ENCODE assay signal across 9 cellular contexts in genomic region chr2:232432598-232433184, GRCh38. TPM values are rescaled to one million over a fixed set of nuclear protein-coding genes. Genes with fewer than 3 reads are reported as not detected.
DNase-seq lines count a peak whose midpoint lies in the region; ATAC-seq and TF ChIP-seq lines count a peak whose summit lies in the region.
"Had no signal": no experiment of that assay in that cellular context is flagged by ENCODE, and none has a peak within 500 bp of the region (broad histone marks: within the 10 kb centered on the region; RNA-seq: fewer than 3 reads in every experiment).

No MANE protein-coding gene starts in this region.

- H3K36me3 Mint-ChIP-seq in chondrocyte (ENCODE audit: low read depth): no peaks in the 10 kb centered on the region
- no peaks in the 10 kb centered on the region for H3K36me3 Mint-ChIP-seq in osteocyte (ENCODE audit: unreplicated experiment)

- peak; percentile 42; the same call in 2 of the 3 replicates for TF ChIP-seq CTCF in GM12872 (IDR thresholded peaks at IDR 0.05; ENCODE audit: insufficient read depth, low read depth, low read length)
- peak; percentile 31 for TF ChIP-seq CTCF in chondrocyte (IDR thresholded peaks at IDR 0.05)
- peak; percentile 14 for TF ChIP-seq CTCF in osteocyte (IDR thresholded peaks at IDR 0.05)

- no peaks in the 10 kb centered on the region for H3K4me1 Mint-ChIP-seq in chondrocyte (ENCODE audit: low read depth)
- H3K4me1 Mint-ChIP-seq in osteocyte (ENCODE audit: unreplicated experiment): no peaks in the 10 kb centered on the region
- H3K4me1 Mint-ChIP-seq: activated B cell treated with CpG ODN at 0.5 μM for 24 hours; central memory CD8-positive, alpha-beta T cell had no signal

- no peak for ATAC-seq in GM21447 (IDR thresholded peaks at IDR 0.05; ENCODE audit: unreplicated experiment)

- peak; percentile 27 for DNase-seq in NAMALWA (ENCODE audit: low spot score)
- no peak for DNase-seq in chondrocyte (ENCODE audit: low spot score)
- no peak for DNase-seq in osteocyte (ENCODE audit: extremely low spot score, unreplicated experiment)
- DNase-seq in cortex of kidney (lab: John Stamatoyannopoulos, UW): no peak
- no peak for DNase-seq in stimulated activated CD4-positive, alpha-beta T cell treated with anti-CD3 and anti-CD28 coated beads, Interleukin-4, amount 100 ng/mL, for 1 hour
- DNase-seq: activated B cell treated with CpG ODN at 0.5 μM for 24 hours had no signal

- H3K4me3 Mint-ChIP-seq in chondrocyte (ENCODE audit: unreplicated experiment) (no peak overlapping the region), osteocyte (ENCODE audit: unreplicated experiment) (no peak overlapping the region)
- H3K4me3 Mint-ChIP-seq: activated B cell treated with CpG ODN at 0.5 μM for 24 hours; central memory CD8-positive, alpha-beta T cell had no signal

- H3K9me3 Mint-ChIP-seq in chondrocyte (ENCODE audit: low read depth) (no peaks in the 10 kb centered on the region), osteocyte (ENCODE audit: unreplicated experiment) (no peaks in the 10 kb centered on the region)
- H3K9me3 Mint-ChIP-seq: activated B cell treated with CpG ODN at 0.5 μM for 24 hours; central memory CD8-positive, alpha-beta T cell had no signal

- H3K27me3 Mint-ChIP-seq in chondrocyte (ENCODE audit: low read depth) (peaks cover 6% of the 10 kb centered on the region), osteocyte (ENCODE audit: unreplicated experiment) (peaks cover 4% of the 10 kb centered on the region)
- H3K27me3 Mint-ChIP-seq: activated B cell treated with CpG ODN at 0.5 μM for 24 hours; central memory CD8-positive, alpha-beta T cell had no signal

- H3K27ac Mint-ChIP-seq in chondrocyte (ENCODE audit: unreplicated experiment): no peak overlapping the region
- no peak overlapping the region for H3K27ac Mint-ChIP-seq in osteocyte (ENCODE audit: unreplicated experiment)
- H3K27ac Mint-ChIP-seq: activated B cell treated with CpG ODN at 0.5 μM for 24 hours had no signal

RNA-seq across cellular contexts. Expression of gene ALPI, which starts 23.3 kb away (rescaled TPM):
- total RNA-seq in chondrocyte: not detected in 3 replicates
- total RNA-seq in osteocyte: not detected in 2 replicates
- total RNA-seq: activated B cell treated with CpG ODN at 0.5 μM for 24 hours had no signal

RNA-seq across cellular contexts. Expression of gene ALPG, which starts 26.0 kb away (rescaled TPM):
- total RNA-seq in chondrocyte: not detected in 3 replicates
- total RNA-seq in osteocyte: not detected in 2 replicates
- total RNA-seq: activated B cell treated with CpG ODN at 0.5 μM for 24 hours had no signal

RNA-seq across cellular contexts. Expression of gene ALPP, which starts 54.1 kb away (rescaled TPM):
- not detected in 3 replicates for total RNA-seq in chondrocyte
- total RNA-seq in osteocyte: not detected in 2 replicates

RNA-seq across cellular contexts. Expression of gene ECEL1, which starts 54.9 kb away (rescaled TPM):
- total RNA-seq in chondrocyte: 0.12 to 0.53 TPM in 2 of 3 replicates, not detected in the other
- 0.13 and 0.60 TPM in 2 replicates for total RNA-seq in osteocyte
- total RNA-seq: activated B cell treated with CpG ODN at 0.5 μM for 24 hours had no signal
